Comparison of ENCODE assay signal across 15 cellular contexts in the genomic region with DNA sequence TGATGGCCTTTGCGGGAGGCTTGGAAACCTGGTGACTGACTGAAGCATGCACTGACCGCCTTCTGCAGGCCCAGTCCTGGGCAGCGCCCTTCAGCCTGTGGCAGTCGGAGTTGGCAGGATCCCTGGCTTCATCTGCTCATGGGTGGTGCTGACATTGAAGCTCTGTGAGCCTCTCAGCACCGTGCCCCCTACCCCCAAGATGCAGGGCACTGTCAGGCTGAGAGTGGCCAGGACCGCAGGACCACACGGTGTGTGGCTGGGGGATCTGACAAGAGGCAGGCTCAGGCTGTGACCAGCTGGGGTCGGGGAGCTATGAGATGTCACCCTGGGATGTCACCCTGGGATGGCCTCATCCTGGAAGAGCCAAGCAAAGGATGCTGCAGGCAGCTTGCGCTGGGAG.
"Had no signal": no experiment of that assay in that cellular context is flagged by ENCODE, and none has a peak within 500 bp of the region (broad histone marks: within the 10 kb centered on the region; RNA-seq: fewer than 3 reads in every experiment).

No MANE protein-coding gene starts in this region.

- H3K9me3 Mint-ChIP-seq: activated naive CD8-positive, alpha-beta T cell treated with anti-CD3 and anti-CD28 coated beads, Interleukin-2, amount 10 ng/mL, durations not matched to agents 7 days and 5 days; brain; T-helper 1 cell treated with Interleukin-12 subunit alpha and Interleukin-12 subunit beta and Interleukin-4 antibody, amounts not matched to agents 30 μg/mL and 1 μg/mL, for 36 hours; WTC11 had no signal

- ATAC-seq: foreskin keratinocyte, pancreas, WTC11 had no signal

- H3K4me1 ChIP-seq: pancreas had no signal

- DNase-seq: activated CD4-positive, alpha-beta T cell treated with anti-CD3 and anti-CD28 coated beads, Interleukin-2, amount 50 U/mL, for 1 hour; activated gamma-delta T cell treated with Interleukin-2 at 50 U/mL for 16 hours; activated naive CD8-positive, alpha-beta T cell treated with anti-CD3 and anti-CD28 coated beads, Interleukin-2, amount 10 ng/mL, durations not matched to agents 7 days and 5 days; cortex of kidney; effector CD4-positive, alpha-beta T cell; foreskin keratinocyte; midbrain; pancreas; stimulated activated CD4-positive, alpha-beta T cell treated with anti-CD3 and anti-CD28 coated beads, Interleukin-12 subunit alpha, Interleukin-12 subunit beta, amount 100 ng/mL, for 4 hours; stimulated activated CD4-positive, alpha-beta T cell treated with anti-CD3 and anti-CD28 coated beads, Interleukin-2, amount 100 ng/mL, for 24 hours; stomach had no signal

- H3K27me3 Mint-ChIP-seq: activated naive CD8-positive, alpha-beta T cell treated with anti-CD3 and anti-CD28 coated beads, Interleukin-2, amount 10 ng/mL, durations not matched to agents 7 days and 5 days; brain had no signal

- H3K27ac ChIP-seq: foreskin keratinocyte, pancreas, stomach, thoracic aorta had no signal

- H3K4me1 Mint-ChIP-seq: WTC11 had no signal

- H3K4me3 ChIP-seq: pancreas, stomach, thoracic aorta had no signal

- H3K4me3 Mint-ChIP-seq: activated naive CD8-positive, alpha-beta T cell treated with anti-CD3 and anti-CD28 coated beads, Interleukin-2, amount 10 ng/mL, durations not matched to agents 7 days and 5 days; brain; T-helper 1 cell treated with Interleukin-12 subunit alpha and Interleukin-12 subunit beta and Interleukin-4 antibody, amounts not matched to agents 30 μg/mL and 1 μg/mL, for 36 hours; WTC11 had no signal

- H3K27me3 ChIP-seq: foreskin keratinocyte, pancreas, stomach had no signal

- H3K27ac Mint-ChIP-seq: activated naive CD8-positive, alpha-beta T cell treated with anti-CD3 and anti-CD28 coated beads, Interleukin-2, amount 10 ng/mL, durations not matched to agents 7 days and 5 days; T-helper 1 cell treated with Interleukin-12 subunit alpha and Interleukin-12 subunit beta and Interleukin-4 antibody, amounts not matched to agents 30 μg/mL and 1 μg/mL, for 36 hours; WTC11 had no signal

- H3K9me3 ChIP-seq: pancreas, stomach, thoracic aorta had no signal
